In the genomic region with DNA sequence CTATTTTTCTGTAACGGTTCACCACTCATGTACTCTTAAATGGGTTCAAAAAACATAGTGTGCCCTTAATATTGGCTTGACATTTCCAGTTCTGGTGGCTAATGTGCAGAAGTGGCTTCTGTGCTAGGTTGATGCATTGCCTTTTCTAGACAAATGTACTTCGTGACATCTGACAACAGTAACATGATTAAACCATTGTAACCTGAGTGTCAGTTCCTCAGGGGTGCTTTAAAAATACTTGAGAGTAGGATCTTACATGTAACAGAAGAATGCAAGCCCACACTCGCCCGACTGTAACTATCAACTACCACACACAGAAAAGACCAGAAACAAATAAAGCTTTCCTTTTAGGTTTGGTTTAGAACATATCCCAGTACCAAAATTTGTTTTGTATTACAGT, we compare ENCODE assay signal across 26 cellular contexts.
DNase-seq lines count a peak whose midpoint lies in the region; ATAC-seq, FAIRE-seq and TF ChIP-seq lines count a peak whose summit lies in the region.
"Had no signal": no experiment of that assay in that cellular context is flagged by ENCODE, and none has a peak within 500 bp of the region (broad histone marks: within the 10 kb centered on the region; RNA-seq: fewer than 3 reads in every experiment).

No MANE protein-coding gene starts in this region.

- H3K27me3 Mint-ChIP-seq in nephron progenitor cell (ENCODE audit: low read depth, poor library complexity) (peaks cover 3% of the 10 kb centered on the region), natural killer cell (ENCODE audit: low read depth in 2 of 2) (peaks cover 3 to 5% of the 10 kb centered on the region in 2 donors)
- peaks cover 3% of the 10 kb centered on the region for H3K27me3 Mint-ChIP-seq in activated T-cell treated with anti-CD3 and anti-CD28 coated beads, Interleukin-2, amount 50 U/mL, for 24 hours
- H3K27me3 Mint-ChIP-seq: activated naive CD4-positive, alpha-beta T cell treated with anti-CD3 and anti-CD28 coated beads, Interleukin-2, amount 50 U/mL, for 24 hours had no signal

- H3K27me3 ChIP-seq in pancreas = no peaks in the 10 kb centered on the region
- H3K27me3 ChIP-seq: SJCRH30 had no signal

- no peak for TF ChIP-seq CTCF in nephron progenitor cell (IDR thresholded peaks at IDR 0.05)
- TF ChIP-seq CTCF in pancreas (IDR thresholded peaks at IDR 0.05) = no peak
- TF ChIP-seq CTCF in natural killer cell (IDR thresholded peaks at IDR 0.05) = no peak

- H3K4me3 ChIP-seq in pancreas = no peak overlapping the region
- H3K4me3 ChIP-seq: left ventricle myocardium inferior, SJCRH30 had no signal

- H3K4me1 Mint-ChIP-seq in nephron progenitor cell = peaks cover 81% of the 10 kb centered on the region
- H3K4me1 Mint-ChIP-seq in activated T-cell treated with anti-CD3 and anti-CD28 coated beads, Interleukin-2, amount 50 U/mL, for 24 hours (ENCODE audit: low read depth) = no peaks in the 10 kb centered on the region
- H3K4me1 Mint-ChIP-seq in natural killer cell = no peaks in the 10 kb centered on the region
- H3K4me1 Mint-ChIP-seq: activated B cell treated with CpG ODN at 0.5 μM for 24 hours; activated naive CD4-positive, alpha-beta T cell treated with anti-CD3 and anti-CD28 coated beads, Interleukin-2, amount 50 U/mL, for 24 hours; stimulated activated naive CD8-positive, alpha-beta T cell treated with anti-CD3 and anti-CD28 coated beads, Interleukin-15, amount 100 ng/mL, for 72 hours had no signal

- peak overlapping the region; percentile 12 for H3K4me3 Mint-ChIP-seq in nephron progenitor cell
- H3K4me3 Mint-ChIP-seq in activated T-cell treated with anti-CD3 and anti-CD28 coated beads, Interleukin-2, amount 50 U/mL, for 24 hours = no peak overlapping the region
- H3K4me3 Mint-ChIP-seq in natural killer cell = no peak overlapping the region
- H3K4me3 Mint-ChIP-seq: activated B cell treated with CpG ODN at 0.5 μM for 24 hours; activated CD8-positive, alpha-beta T cell treated with anti-CD3 and anti-CD28 coated beads for 36 hours; activated naive CD4-positive, alpha-beta T cell treated with anti-CD3 and anti-CD28 coated beads, Interleukin-2, amount 50 U/mL, for 24 hours; activated T-cell treated with anti-CD3 and anti-CD28 coated beads, Interleukin-2, amount 50 U/mL, for 4 hours; CD4-positive, alpha-beta T cell; H9; stimulated activated naive CD8-positive, alpha-beta T cell treated with anti-CD3 and anti-CD28 coated beads, Interleukin-15, amount 100 ng/mL, for 72 hours had no signal

- intact Hi-C loops in pancreas (cut with DNase I) = no loop called here
- intact Hi-C loops in natural killer cell (cut with micrococcal nuclease) = no loop called here

- H3K27ac Mint-ChIP-seq in nephron progenitor cell = peak overlapping the region; percentile 50
- H3K27ac Mint-ChIP-seq in activated T-cell treated with anti-CD3 and anti-CD28 coated beads, Interleukin-2, amount 50 U/mL, for 24 hours = no peak overlapping the region
- no peak overlapping the region for H3K27ac Mint-ChIP-seq in natural killer cell
- H3K27ac Mint-ChIP-seq: activated B cell treated with CpG ODN at 0.5 μM for 24 hours; activated CD8-positive, alpha-beta T cell treated with anti-CD3 and anti-CD28 coated beads for 36 hours; activated naive CD4-positive, alpha-beta T cell treated with anti-CD3 and anti-CD28 coated beads, Interleukin-2, amount 50 U/mL, for 24 hours; CD4-positive, alpha-beta T cell; stimulated activated naive CD8-positive, alpha-beta T cell treated with anti-CD3 and anti-CD28 coated beads, Interleukin-15, amount 100 ng/mL, for 72 hours had no signal

- H3K27ac ChIP-seq in pancreas = no peak overlapping the region
- H3K27ac ChIP-seq: left ventricle myocardium inferior, SJCRH30 had no signal

- no peaks in the 10 kb centered on the region for H3K36me3 Mint-ChIP-seq in nephron progenitor cell (ENCODE audit: low read depth)
- H3K36me3 Mint-ChIP-seq in activated T-cell treated with anti-CD3 and anti-CD28 coated beads, Interleukin-2, amount 50 U/mL, for 24 hours (ENCODE audit: low read depth) = no peaks in the 10 kb centered on the region
- H3K36me3 Mint-ChIP-seq in natural killer cell = no peaks in the 10 kb centered on the region
- H3K36me3 Mint-ChIP-seq: activated naive CD4-positive, alpha-beta T cell treated with anti-CD3 and anti-CD28 coated beads, Interleukin-2, amount 50 U/mL, for 24 hours had no signal

- WGBS in pancreas, 2 donors = 69 to 72% methylated on average over 4 of the region's 4 CpGs

- ATAC-seq in pancreas (no peak), natural killer cell (no peak)
- ATAC-seq: activated CD8-positive, alpha-beta T cell treated with anti-CD3 and anti-CD28 coated beads for 36 hours; activated T-cell treated with anti-CD3 and anti-CD28 coated beads, Interleukin-2, amount 50 U/mL, for 4 hours; PC-3; sciatic nerve; stimulated activated naive CD8-positive, alpha-beta T cell treated with anti-CD3 and anti-CD28 coated beads, Interleukin-15, amount 100 ng/mL, for 72 hours had no signal

- no peaks in the 10 kb centered on the region for H3K36me3 ChIP-seq in pancreas
- H3K36me3 ChIP-seq: left ventricle myocardium inferior, SJCRH30 had no signal

- DNase-seq in DMS79 (lab: John Stamatoyannopoulos, UW) (peak; percentile 63), NCI-H146 treated with DMSO at 0.1 percent for 48 hours (lab: John Stamatoyannopoulos, UW; ENCODE audit: unreplicated experiment) (peak; percentile 42), NCI-H69 (lab: John Stamatoyannopoulos, UW) (peak; percentile 85), nephron progenitor cell (no peak), pancreas (no peak), natural killer cell (no peak), COR-L47 (lab: John Stamatoyannopoulos, UW) (no peak)
- DNase-seq in activated T-cell treated with anti-CD3 and anti-CD28 coated beads, Interleukin-2, amount 50 U/mL, for 24 hours = no peak
- DNase-seq: activated B cell treated with CpG ODN at 0.5 μM for 24 hours; activated CD8-positive, alpha-beta T cell treated with anti-CD3 and anti-CD28 coated beads for 36 hours; activated T-cell treated with anti-CD3 and anti-CD28 coated beads, Interleukin-2, amount 50 U/mL, for 4 hours; CD4-positive, alpha-beta T cell; EL; H9; KBM-7; left ventricle myocardium inferior; MV-4-11; NCI-H774; nucleus accumbens; PC-3; stimulated activated CD4-positive, alpha-beta T cell treated with anti-CD3 and anti-CD28 coated beads, Interleukin-1b, Interleukin-23, amount 100 ng/mL, for 48 hours; stimulated activated naive CD8-positive, alpha-beta T cell treated with anti-CD3 and anti-CD28 coated beads, Interleukin-15, amount 100 ng/mL, for 72 hours had no signal

- H3K9me3 ChIP-seq in pancreas = no peaks in the 10 kb centered on the region
- H3K9me3 ChIP-seq: left ventricle myocardium inferior, SJCRH30 had no signal

- no peaks in the 10 kb centered on the region for H3K4me1 ChIP-seq in pancreas
- H3K4me1 ChIP-seq: left ventricle myocardium inferior had no signal

- FAIRE-seq in pancreas (lab: Jason Lieb, UNC) = no peak
- FAIRE-seq: frontal cortex had no signal

- peaks cover 4% of the 10 kb centered on the region for H3K9me3 Mint-ChIP-seq in nephron progenitor cell
- no peaks in the 10 kb centered on the region for H3K9me3 Mint-ChIP-seq in activated T-cell treated with anti-CD3 and anti-CD28 coated beads, Interleukin-2, amount 50 U/mL, for 24 hours
- no peaks in the 10 kb centered on the region for H3K9me3 Mint-ChIP-seq in natural killer cell
- H3K9me3 Mint-ChIP-seq: activated B cell treated with CpG ODN at 0.5 μM for 24 hours; activated CD8-positive, alpha-beta T cell treated with anti-CD3 and anti-CD28 coated beads for 36 hours; activated naive CD4-positive, alpha-beta T cell treated with anti-CD3 and anti-CD28 coated beads, Interleukin-2, amount 50 U/mL, for 24 hours; activated T-cell treated with anti-CD3 and anti-CD28 coated beads, Interleukin-2, amount 50 U/mL, for 4 hours; CD4-positive, alpha-beta T cell; stimulated activated naive CD8-positive, alpha-beta T cell treated with anti-CD3 and anti-CD28 coated beads, Interleukin-15, amount 100 ng/mL, for 72 hours had no signal

Comparison
In these comparisons a context has a peak if more than half of its experiments do, and no peak if none do; other contexts are left out.
1. DNase-seq: peak in DMS79 (single experiment), NCI-H146 treated with DMSO at 0.1 percent for 48 hours (single experiment) and NCI-H69 (single experiment); none in nephron progenitor cell (single experiment), pancreas (0 of 6), activated T-cell treated with anti-CD3 and anti-CD28 coated beads, Interleukin-2, amount 50 U/mL, for 24 hours (single experiment), natural killer cell (single experiment) and COR-L47 (single experiment).